ENCODE assay signal across 30 cellular contexts in the genomic region with DNA sequence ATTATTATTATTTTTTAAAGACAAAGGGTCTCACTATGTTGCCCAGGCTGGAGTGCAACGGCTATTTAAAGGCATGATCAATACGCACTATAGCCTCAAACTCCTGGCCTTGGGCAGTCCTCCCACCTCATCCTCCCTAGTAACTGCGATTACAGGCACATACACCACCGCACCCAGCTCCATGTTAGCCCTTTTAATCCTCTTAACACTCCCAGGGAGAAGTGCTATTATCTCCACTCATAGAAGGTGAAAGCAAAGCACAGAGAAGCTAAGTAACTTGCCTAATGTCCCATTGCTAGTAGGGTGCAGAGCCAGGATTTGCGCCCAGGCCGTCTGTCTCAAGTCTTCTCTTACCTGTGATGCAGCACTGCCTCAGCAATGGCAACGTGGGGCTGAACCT.
"Had no signal": no experiment of that assay in that cellular context is flagged by ENCODE, and none has a peak within 500 bp of the region (broad histone marks: within the 10 kb centered on the region; RNA-seq: fewer than 3 reads in every experiment).

No MANE protein-coding gene starts in this region.

- H3K36me3 ChIP-seq: breast epithelium, right lobe of liver had no signal

- H3K27ac Mint-ChIP-seq: activated T-helper 17 cell treated with anti-CD3 and anti-CD28 coated beads, Interleukin-2, amount 50 U/mL, for 72 hours; natural killer cell; T-helper 2 cell treated with Interferon-gamma antibody and Interleukin-4, amounts not matched to agents 5 μg/mL and 100 μg/mL, for 36 hours had no signal

- FAIRE-seq: colon, urothelium cell line had no signal

- H3K4me2 ChIP-seq: hepatocyte had no signal

- DNase-seq: activated CD4-positive, alpha-beta T cell treated with anti-CD3 and anti-CD28 coated beads for 4 hours; activated CD4-positive, alpha-beta T cell treated with anti-CD3 and anti-CD28 coated beads, Interleukin-2, amount 50 U/mL, for 48 hours; activated CD8-positive, alpha-beta memory T cell treated with anti-CD3 and anti-CD28 coated beads, Interleukin-2, amount 50 U/mL, for 4 hours; activated gamma-delta T cell treated with Interleukin-2 at 50 U/mL for 16 hours; activated naive CD4-positive, alpha-beta T cell treated with anti-CD3 and anti-CD28 coated beads, Interleukin-2, amount 50 U/mL, for 16 hours; activated T-cell treated with anti-CD3 and anti-CD28 coated beads, Interleukin-2, amount 50 U/mL, for 1 hour; amniotic stem cell; dermis blood vessel endothelial cell; effector CD8-positive, alpha-beta T cell; erythroblast; islet precursor cell; left ventricle myocardium inferior; mesendoderm; natural killer cell; stimulated activated CD4-positive, alpha-beta T cell treated with anti-CD3 and anti-CD28 coated beads, Interleukin-12 subunit alpha, Interleukin-12 subunit beta, amount 100 ng/mL, for 4 hours; stimulated activated CD4-positive, alpha-beta T cell treated with anti-CD3 and anti-CD28 coated beads, Interleukin-4, amount 100 ng/mL, for 1 hour; stimulated activated naive CD8-positive, alpha-beta T cell treated with anti-CD3 and anti-CD28 coated beads, Interleukin-15, Interleukin-2, amounts not matched to agents 100 U/mL and 50 U/mL, for 24 hours; T-helper 1 cell; testis; transverse colon had no signal

- H3K4me3 ChIP-seq: gastroesophageal sphincter, hepatocyte, left ventricle myocardium inferior, lung, right lobe of liver, testis, transverse colon had no signal

- H3K9me3 ChIP-seq: breast epithelium, gastroesophageal sphincter, left ventricle myocardium inferior, right lobe of liver, testis, transverse colon had no signal

- H3K36me3 Mint-ChIP-seq: natural killer cell had no signal

- H3K4me3 Mint-ChIP-seq: activated T-helper 17 cell treated with anti-CD3 and anti-CD28 coated beads, Interleukin-2, amount 50 U/mL, for 72 hours; central memory CD8-positive, alpha-beta T cell; natural killer cell; T-helper 2 cell treated with Interferon-gamma antibody and Interleukin-4, amounts not matched to agents 5 μg/mL and 100 μg/mL, for 36 hours had no signal

- H2AFZ ChIP-seq: hepatocyte had no signal

- H3K9me3 Mint-ChIP-seq: activated T-helper 17 cell treated with anti-CD3 and anti-CD28 coated beads, Interleukin-2, amount 50 U/mL, for 72 hours; central memory CD8-positive, alpha-beta T cell; natural killer cell; T-helper 2 cell treated with Interferon-gamma antibody and Interleukin-4, amounts not matched to agents 5 μg/mL and 100 μg/mL, for 36 hours had no signal

- H3K27ac ChIP-seq: breast epithelium, gastroesophageal sphincter, hepatocyte, left ventricle myocardium inferior, right lobe of liver, testis, transverse colon had no signal

- H3K27me3 ChIP-seq: right lobe of liver, testis had no signal

- H3K79me2 ChIP-seq: hepatocyte had no signal
